In genomic region chr11:69297926-69298777, GRCh38 we compare ENCODE assay signal across 8 cellular contexts. TPM values are rescaled to one million over a fixed set of nuclear protein-coding genes. Genes with fewer than 3 reads are reported as not detected.
A peak's percentile ranks its signal among the peaks of the same experiment; 100 is the strongest.
DNase-seq lines count a peak whose midpoint lies in the region; ATAC-seq lines count a peak whose summit lies in the region.

No MANE protein-coding gene starts in this region.

- peaks cover 2% of the 10 kb centered on the region for H3K27me3 Mint-ChIP-seq in activated CD4-positive, alpha-beta T cell treated with anti-CD3 and anti-CD28 coated beads, Interleukin-2, amount 10 ng/mL, durations not matched to agents 24 days and 14 days
- no peaks in the 10 kb centered on the region for H3K27me3 Mint-ChIP-seq in activated naive CD8-positive, alpha-beta T cell treated with anti-CD3 and anti-CD28 coated beads for 36 hours

- H3K27ac Mint-ChIP-seq in activated CD4-positive, alpha-beta T cell treated with anti-CD3 and anti-CD28 coated beads, Interleukin-2, amount 10 ng/mL, durations not matched to agents 24 days and 14 days = peak overlapping the region; percentile 91
- peak overlapping the region; percentile 85 for H3K27ac Mint-ChIP-seq in activated naive CD8-positive, alpha-beta T cell treated with anti-CD3 and anti-CD28 coated beads for 36 hours

- H3K9me3 Mint-ChIP-seq in activated CD4-positive, alpha-beta T cell treated with anti-CD3 and anti-CD28 coated beads, Interleukin-2, amount 10 ng/mL, durations not matched to agents 24 days and 14 days = peaks cover 4% of the 10 kb centered on the region
- no peaks in the 10 kb centered on the region for H3K9me3 Mint-ChIP-seq in activated naive CD8-positive, alpha-beta T cell treated with anti-CD3 and anti-CD28 coated beads for 36 hours

- intact Hi-C loops in activated CD4-positive, alpha-beta T cell treated with anti-CD3 and anti-CD28 coated beads, Interleukin-2, amount 10 ng/mL, durations not matched to agents 24 days and 14 days (cut with micrococcal nuclease) = loop anchor here (1.0 to 5.0 kb wide), 9 partner anchors 13 to 456 kb away; partner anchors contain the start of gene CPT1A
- intact Hi-C loops in Right ventricle myocardium superior (cut with DNase I) = loop anchor here (2.0 to 10.0 kb wide), 2 partner anchors 147 to 345 kb away; no protein-coding TSS in a partner anchor

- peaks cover 59% of the 10 kb centered on the region for H3K4me1 Mint-ChIP-seq in activated CD4-positive, alpha-beta T cell treated with anti-CD3 and anti-CD28 coated beads, Interleukin-2, amount 10 ng/mL, durations not matched to agents 24 days and 14 days
- H3K4me1 Mint-ChIP-seq in activated naive CD8-positive, alpha-beta T cell treated with anti-CD3 and anti-CD28 coated beads for 36 hours = peaks cover 37% of the 10 kb centered on the region

- peaks cover 1% of the 10 kb centered on the region for H3K36me3 Mint-ChIP-seq in activated CD4-positive, alpha-beta T cell treated with anti-CD3 and anti-CD28 coated beads, Interleukin-2, amount 10 ng/mL, durations not matched to agents 24 days and 14 days (ENCODE audit: low read depth)
- H3K36me3 Mint-ChIP-seq in activated naive CD8-positive, alpha-beta T cell treated with anti-CD3 and anti-CD28 coated beads for 36 hours = no peaks in the 10 kb centered on the region

- DNase-seq in activated CD4-positive, alpha-beta T cell treated with anti-CD3 and anti-CD28 coated beads, Interleukin-2, amount 10 ng/mL, durations not matched to agents 24 days and 14 days = peak; percentile 79
- no peak for DNase-seq in activated CD4-positive, alpha-beta T cell treated with anti-CD3 and anti-CD28 coated beads for 48 hours
- DNase-seq in NCI-H2196 treated with DMSO at 0.1 percent for 48 hours (lab: John Stamatoyannopoulos, UW; ENCODE audit: unreplicated experiment) = peak; percentile 33
- DNase-seq in activated naive CD8-positive, alpha-beta T cell treated with anti-CD3 and anti-CD28 coated beads for 36 hours = peak; percentile 69
- peak; percentile 91 for DNase-seq in Right ventricle myocardium superior
- peak; percentile 56 for DNase-seq in pulmonary artery endothelial cell (ENCODE audit: low read depth, low spot score)
- DNase-seq in cortex of kidney (lab: John Stamatoyannopoulos, UW) = no peak

- peak overlapping the region; percentile 61 for H3K4me3 Mint-ChIP-seq in activated CD4-positive, alpha-beta T cell treated with anti-CD3 and anti-CD28 coated beads, Interleukin-2, amount 10 ng/mL, durations not matched to agents 24 days and 14 days
- H3K4me3 Mint-ChIP-seq in activated naive CD8-positive, alpha-beta T cell treated with anti-CD3 and anti-CD28 coated beads for 36 hours = peak overlapping the region; percentile 33

- peak; percentile 58 for ATAC-seq in HG02759 (IDR thresholded peaks at IDR 0.05; ENCODE audit: unreplicated experiment)
- peak; percentile 71 for ATAC-seq in Right ventricle myocardium superior (ENCODE audit: poor library complexity)

RNA-seq across cellular contexts. Expression of gene MYEOV, which starts 4.2 kb away (rescaled TPM):
- 0.21 and 0.83 TPM in 2 replicates for total RNA-seq in activated CD4-positive, alpha-beta T cell treated with anti-CD3 and anti-CD28 coated beads, Interleukin-2, amount 10 ng/mL, durations not matched to agents 24 days and 14 days
- total RNA-seq in activated naive CD8-positive, alpha-beta T cell treated with anti-CD3 and anti-CD28 coated beads for 36 hours = not detected
- total RNA-seq in Right ventricle myocardium superior (not detected), pulmonary artery endothelial cell (1.1 and 2.2 TPM in 2 replicates)

Comparison
In these comparisons a context has a peak if more than half of its experiments do, and no peak if none do; other contexts are left out.
1. DNase-seq: peak in activated CD4-positive, alpha-beta T cell treated with anti-CD3 and anti-CD28 coated beads, Interleukin-2, amount 10 ng/mL, durations not matched to agents 24 days and 14 days (single experiment), NCI-H2196 treated with DMSO at 0.1 percent for 48 hours (single experiment), activated naive CD8-positive, alpha-beta T cell treated with anti-CD3 and anti-CD28 coated beads for 36 hours (single experiment), Right ventricle myocardium superior (single experiment) and pulmonary artery endothelial cell (single experiment); none in activated CD4-positive, alpha-beta T cell treated with anti-CD3 and anti-CD28 coated beads for 48 hours (single experiment) and cortex of kidney (single experiment).